1 cellular context compared by ENCODE assay signal in the genomic region with DNA sequence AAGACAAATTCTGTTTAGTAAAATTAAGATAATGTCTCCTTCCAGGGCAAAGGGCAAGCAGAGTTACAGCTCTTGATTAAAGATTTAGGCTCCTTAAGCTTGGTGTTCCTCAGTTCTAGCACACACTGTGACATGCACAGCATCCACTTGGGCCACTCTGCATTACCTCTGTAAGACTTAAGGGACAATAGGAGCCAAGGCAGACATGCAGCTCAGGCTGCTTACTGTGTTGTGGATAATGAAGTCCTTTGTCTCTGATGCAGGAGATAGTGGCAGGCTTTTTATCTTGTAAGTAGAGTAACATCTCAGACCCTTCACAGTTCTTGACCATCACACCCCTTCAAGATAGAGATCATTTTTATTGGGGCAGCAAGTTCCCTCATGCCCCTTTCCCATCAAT.
TF ChIP-seq lines count a peak whose summit lies in the region.

No MANE protein-coding gene starts in this region.

TF ChIP-seq in K562, 482 proteins besides CTCF, POLR2A, EP300 and RAD21 (continued from another document):
- TF ChIP-seq, protein P1, sequence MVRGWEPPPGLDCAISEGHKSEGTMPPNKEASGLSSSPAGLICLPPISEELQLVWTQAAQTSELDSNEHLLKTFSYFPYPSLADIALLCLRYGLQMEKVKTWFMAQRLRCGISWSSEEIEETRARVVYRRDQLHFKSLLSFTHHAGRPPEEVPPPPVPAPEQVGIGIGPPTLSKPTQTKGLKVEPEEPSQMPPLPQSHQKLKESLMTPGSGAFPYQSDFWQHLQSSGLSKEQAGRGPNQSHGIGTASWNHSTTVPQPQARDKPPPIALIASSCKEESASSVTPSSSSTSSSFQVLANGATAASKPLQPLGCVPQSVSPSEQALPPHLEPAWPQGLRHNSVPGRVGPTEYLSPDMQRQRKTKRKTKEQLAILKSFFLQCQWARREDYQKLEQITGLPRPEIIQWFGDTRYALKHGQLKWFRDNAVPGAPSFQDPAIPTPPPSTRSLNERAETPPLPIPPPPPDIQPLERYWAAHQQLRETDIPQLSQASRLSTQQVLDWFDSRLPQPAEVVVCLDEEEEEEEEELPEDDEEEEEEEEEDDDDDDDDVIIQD (CRISPR knock-in tag; IDR thresholded peaks at IDR 0.05): no peak
- TF ChIP-seq, protein P2, sequence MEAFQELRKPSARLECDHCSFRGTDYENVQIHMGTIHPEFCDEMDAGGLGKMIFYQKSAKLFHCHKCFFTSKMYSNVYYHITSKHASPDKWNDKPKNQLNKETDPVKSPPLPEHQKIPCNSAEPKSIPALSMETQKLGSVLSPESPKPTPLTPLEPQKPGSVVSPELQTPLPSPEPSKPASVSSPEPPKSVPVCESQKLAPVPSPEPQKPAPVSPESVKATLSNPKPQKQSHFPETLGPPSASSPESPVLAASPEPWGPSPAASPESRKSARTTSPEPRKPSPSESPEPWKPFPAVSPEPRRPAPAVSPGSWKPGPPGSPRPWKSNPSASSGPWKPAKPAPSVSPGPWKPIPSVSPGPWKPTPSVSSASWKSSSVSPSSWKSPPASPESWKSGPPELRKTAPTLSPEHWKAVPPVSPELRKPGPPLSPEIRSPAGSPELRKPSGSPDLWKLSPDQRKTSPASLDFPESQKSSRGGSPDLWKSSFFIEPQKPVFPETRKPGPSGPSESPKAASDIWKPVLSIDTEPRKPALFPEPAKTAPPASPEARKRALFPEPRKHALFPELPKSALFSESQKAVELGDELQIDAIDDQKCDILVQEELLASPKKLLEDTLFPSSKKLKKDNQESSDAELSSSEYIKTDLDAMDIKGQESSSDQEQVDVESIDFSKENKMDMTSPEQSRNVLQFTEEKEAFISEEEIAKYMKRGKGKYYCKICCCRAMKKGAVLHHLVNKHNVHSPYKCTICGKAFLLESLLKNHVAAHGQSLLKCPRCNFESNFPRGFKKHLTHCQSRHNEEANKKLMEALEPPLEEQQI (IDR thresholded peaks at IDR 0.05): no peak
- TF ChIP-seq GATAD2B (IDR thresholded peaks at IDR 0.05; ENCODE audit: borderline replicate concordance): no peak
